30 cellular contexts compared by ENCODE assay signal in the genomic region with DNA sequence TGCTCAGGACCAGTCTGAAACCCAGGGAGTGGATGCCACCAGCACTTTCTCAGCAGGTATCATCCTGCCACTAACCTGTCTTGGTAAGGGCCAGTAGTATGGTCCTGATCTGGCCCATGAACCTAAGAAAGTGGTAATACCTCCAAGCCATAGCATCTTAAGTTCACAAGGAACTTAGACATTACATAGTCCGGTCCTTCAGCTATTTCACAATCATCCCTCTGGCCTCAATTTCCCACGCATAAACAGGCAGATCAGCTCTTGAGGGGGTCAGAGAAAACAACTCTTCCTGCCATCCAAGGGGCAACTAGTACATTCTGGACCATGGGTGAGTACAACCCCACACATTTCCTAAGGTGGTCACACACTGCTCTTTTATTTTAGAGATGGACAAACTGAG.
"Had no signal": no experiment of that assay in that cellular context is flagged by ENCODE, and none has a peak within 500 bp of the region (broad histone marks: within the 10 kb centered on the region; RNA-seq: fewer than 3 reads in every experiment).

No MANE protein-coding gene starts in this region.

- H3K27ac ChIP-seq: neural progenitor cell, ovary, parathyroid adenoma, psoas muscle, skin epidermis, spleen, suprapubic skin, testis, tibial artery, transverse colon, upper lobe of left lung, vagina had no signal

- H3K79me2 ChIP-seq: parathyroid adenoma had no signal

- H2AFZ ChIP-seq: neural progenitor cell, parathyroid adenoma had no signal

- H3K27me3 ChIP-seq: neural progenitor cell, ovary, spleen, suprapubic skin, testis, tibial artery, transverse colon, upper lobe of left lung, vagina had no signal

- H3K4me3 ChIP-seq: neural progenitor cell, ovary, psoas muscle, skin epidermis, smooth muscle cell, spleen, suprapubic skin, testis, tibial artery, transverse colon, upper lobe of left lung, vagina had no signal

- ATAC-seq: naive thymus-derived CD4-positive, alpha-beta T cell; natural killer cell treated with Interleukin-12 subunit alpha and Interleukin-12 subunit beta and Interleukin-15 and Interleukin-18, amount 100 ng/mL, for 72 hours; psoas muscle; right cardiac atrium; sciatic nerve; stimulated activated memory B cell treated with anti-CD40 and anti-IgM and Interleukin-4, amounts not matched to agents 10 μg/mL and 1 μg/mL and 100 μg/mL, for 72 hours; stimulated activated naive CD8-positive, alpha-beta T cell treated with anti-CD3 and anti-CD28 coated beads, Interleukin-15, amount 100 ng/mL, for 72 hours; stimulated activated naive CD8-positive, alpha-beta T cell treated with anti-CD3 and anti-CD28 coated beads, Interleukin-15, Interleukin-2, amounts not matched to agents 100 U/mL and 50 U/mL, for 24 hours had no signal

- FAIRE-seq: urothelium cell line had no signal

- H3K36me3 ChIP-seq: neural progenitor cell, ovary, transverse colon, upper lobe of left lung, vagina had no signal

- DNase-seq: naive thymus-derived CD4-positive, alpha-beta T cell; occipital lobe; ovary; posterior cingulate gyrus; psoas muscle; right cardiac atrium; spleen; stimulated activated CD4-positive, alpha-beta T cell treated with anti-CD3 and anti-CD28 coated beads, Interleukin-12 subunit alpha, Interleukin-12 subunit beta, amount 100 ng/mL, for 4 hours; stimulated activated CD4-positive, alpha-beta T cell treated with anti-CD3 and anti-CD28 coated beads, Interleukin-1b, Interleukin-23, amount 100 ng/mL, for 48 hours; stimulated activated CD4-positive, alpha-beta T cell treated with anti-CD3 and anti-CD28 coated beads, Interleukin-4, amount 100 ng/mL, for 1 hour; stimulated activated CD4-positive, alpha-beta T cell treated with anti-CD3 and anti-CD28 coated beads, Interleukin-4, amount 100 ng/mL, for 4 hours; stimulated activated CD8-positive, alpha-beta memory T cell treated with anti-CD3 and anti-CD28 coated beads, Interleukin-4, amount 100 ng/mL, for 48 hours; stimulated activated naive CD4-positive, alpha-beta T cell; stimulated activated naive CD8-positive, alpha-beta T cell treated with anti-CD3 and anti-CD28 coated beads, Interleukin-15, amount 100 ng/mL, for 72 hours; stimulated activated naive CD8-positive, alpha-beta T cell treated with anti-CD3 and anti-CD28 coated beads, Interleukin-15, Interleukin-2, amounts not matched to agents 100 U/mL and 50 U/mL, for 24 hours; substantia nigra; testis; tibial artery; transverse colon; upper lobe of left lung had no signal

- H3K9ac ChIP-seq: neural progenitor cell, parathyroid adenoma had no signal

- H3K9me3 ChIP-seq: ovary, psoas muscle, spleen, suprapubic skin, testis, tibial artery, transverse colon, upper lobe of left lung, vagina had no signal

- H3K4me2 ChIP-seq: neural progenitor cell, smooth muscle cell had no signal

- H3K4me1 ChIP-seq: parathyroid adenoma, psoas muscle, spleen, suprapubic skin, testis, vagina had no signal
